11 cellular contexts compared by ENCODE assay signal in genomic region chr2:62363166-62363565, GRCh38.
A peak's percentile ranks its signal among the peaks of the same experiment; 100 is the strongest.
DNase-seq lines count a peak whose midpoint lies in the region; ATAC-seq, FAIRE-seq and TF ChIP-seq lines count a peak whose summit lies in the region.
"Had no signal": no experiment of that assay in that cellular context is flagged by ENCODE, and none has a peak within 500 bp of the region (broad histone marks: within the 10 kb centered on the region; RNA-seq: fewer than 3 reads in every experiment).

No MANE protein-coding gene starts in this region.

- H3K9me3 Mint-ChIP-seq in activated CD4-positive, alpha-beta memory T cell treated with anti-CD3 and anti-CD28 coated beads for 36 hours = peaks cover 2% of the 10 kb centered on the region
- H3K9me3 Mint-ChIP-seq in progenitor cell of endocrine pancreas (ENCODE audit: low read depth) = no peaks in the 10 kb centered on the region

- peak; percentile 50 for DNase-seq in GM12891 (ENCODE audit: insufficient read length, low spot score)
- no peak for DNase-seq in activated effector memory CD4-positive, alpha-beta T cell treated with Interleukin-2 at 50 U/mL for 16 hours
- DNase-seq in activated CD4-positive, alpha-beta memory T cell treated with anti-CD3 and anti-CD28 coated beads for 36 hours = no peak
- DNase-seq in AG20443 (ENCODE audit: low spot score) = no peak
- DNase-seq in progenitor cell of endocrine pancreas (ENCODE audit: low spot score, unreplicated experiment) = no peak
- DNase-seq: effector memory CD4-positive, alpha-beta T cell; NCI-H524 treated with DMSO at 0.1 percent for 48 hours had no signal

- peak; percentile 97 for FAIRE-seq in GM12891 (lab: Jason Lieb, UNC)

- TF ChIP-seq CTCF in progenitor cell of endocrine pancreas (IDR thresholded peaks at IDR 0.05; ENCODE audit: unreplicated experiment) = no peak

- no peak overlapping the region for H3K4me3 Mint-ChIP-seq in activated CD4-positive, alpha-beta memory T cell treated with anti-CD3 and anti-CD28 coated beads for 36 hours
- no peak overlapping the region for H3K4me3 Mint-ChIP-seq in progenitor cell of endocrine pancreas (ENCODE audit: low read depth)
- H3K4me3 Mint-ChIP-seq: T-helper 1 cell treated with Interleukin-12 subunit alpha and Interleukin-12 subunit beta and Interleukin-4 antibody, amounts not matched to agents 30 μg/mL and 1 μg/mL, for 36 hours had no signal

- H3K36me3 Mint-ChIP-seq in activated CD4-positive, alpha-beta memory T cell treated with anti-CD3 and anti-CD28 coated beads for 36 hours = no peaks in the 10 kb centered on the region
- no peaks in the 10 kb centered on the region for H3K36me3 Mint-ChIP-seq in progenitor cell of endocrine pancreas (ENCODE audit: insufficient read depth)

- intact Hi-C loops in activated CD4-positive, alpha-beta memory T cell treated with anti-CD3 and anti-CD28 coated beads for 36 hours (cut with micrococcal nuclease) = no loop called here

- H3K27ac Mint-ChIP-seq in activated CD4-positive, alpha-beta memory T cell treated with anti-CD3 and anti-CD28 coated beads for 36 hours = no peak overlapping the region
- no peak overlapping the region for H3K27ac Mint-ChIP-seq in progenitor cell of endocrine pancreas
- H3K27ac Mint-ChIP-seq: T-helper 1 cell treated with Interleukin-12 subunit alpha and Interleukin-12 subunit beta and Interleukin-4 antibody, amounts not matched to agents 30 μg/mL and 1 μg/mL, for 36 hours had no signal

- POLR2A ChIA-PET in activated CD4-positive, alpha-beta memory T cell treated with anti-CD3 and anti-CD28 coated beads for 36 hours (lab: Charles Lee) = no interaction called here

- H3K27me3 Mint-ChIP-seq in activated CD4-positive, alpha-beta memory T cell treated with anti-CD3 and anti-CD28 coated beads for 36 hours = no peaks in the 10 kb centered on the region
- H3K27me3 Mint-ChIP-seq in progenitor cell of endocrine pancreas = no peaks in the 10 kb centered on the region

- no peaks in the 10 kb centered on the region for H3K4me1 Mint-ChIP-seq in activated CD4-positive, alpha-beta memory T cell treated with anti-CD3 and anti-CD28 coated beads for 36 hours (ENCODE audit: low read depth)
- H3K4me1 Mint-ChIP-seq in progenitor cell of endocrine pancreas (ENCODE audit: low read depth) = no peaks in the 10 kb centered on the region

- CTCF ChIA-PET in activated CD4-positive, alpha-beta memory T cell treated with anti-CD3 and anti-CD28 coated beads for 36 hours (lab: Charles Lee) = no interaction called here

- peak; percentile 70 for ATAC-seq in GM19438 (IDR thresholded peaks at IDR 0.05; ENCODE audit: low read depth, unreplicated experiment)
- ATAC-seq in HG02763 (IDR thresholded peaks at IDR 0.05; ENCODE audit: unreplicated experiment) = peak; percentile 77
- ATAC-seq in HG03520 (IDR thresholded peaks at IDR 0.05; ENCODE audit: unreplicated experiment) = peak; percentile 82

- no peak for TF ChIP-seq POLR2A in GM12891 (IDR thresholded peaks at IDR 0.05; ENCODE audit: low read depth, low read length)

TF ChIP-seq in GM12891, 5 proteins besides CTCF, POLR2A, EP300 and RAD21:
- TF ChIP-seq PAX5 (IDR thresholded peaks at IDR 0.05; ENCODE audit: insufficient read depth, low read length, severe bottlenecking) (no peak), POLR2AphosphoS5 (IDR thresholded peaks at IDR 0.05; ENCODE audit: low read depth, low read length) (0 out of 2 replicates have a peak, but pooled peaks have one; percentile 24), SPI1 (IDR thresholded peaks at IDR 0.05; ENCODE audit: low read depth, low read length) (peak; percentile 28; the same call in 1 of the 2 replicates), TAF1 (IDR thresholded peaks at IDR 0.05; ENCODE audit: low read depth, low read length) (peak; percentile 23; the same call in 1 of the 2 replicates), POU2F2 (IDR thresholded peaks at IDR 0.05; ENCODE audit: low read depth, low read length) (peak; percentile 95)
